ENCODE assay signal across 1 cellular context in the genomic region with DNA sequence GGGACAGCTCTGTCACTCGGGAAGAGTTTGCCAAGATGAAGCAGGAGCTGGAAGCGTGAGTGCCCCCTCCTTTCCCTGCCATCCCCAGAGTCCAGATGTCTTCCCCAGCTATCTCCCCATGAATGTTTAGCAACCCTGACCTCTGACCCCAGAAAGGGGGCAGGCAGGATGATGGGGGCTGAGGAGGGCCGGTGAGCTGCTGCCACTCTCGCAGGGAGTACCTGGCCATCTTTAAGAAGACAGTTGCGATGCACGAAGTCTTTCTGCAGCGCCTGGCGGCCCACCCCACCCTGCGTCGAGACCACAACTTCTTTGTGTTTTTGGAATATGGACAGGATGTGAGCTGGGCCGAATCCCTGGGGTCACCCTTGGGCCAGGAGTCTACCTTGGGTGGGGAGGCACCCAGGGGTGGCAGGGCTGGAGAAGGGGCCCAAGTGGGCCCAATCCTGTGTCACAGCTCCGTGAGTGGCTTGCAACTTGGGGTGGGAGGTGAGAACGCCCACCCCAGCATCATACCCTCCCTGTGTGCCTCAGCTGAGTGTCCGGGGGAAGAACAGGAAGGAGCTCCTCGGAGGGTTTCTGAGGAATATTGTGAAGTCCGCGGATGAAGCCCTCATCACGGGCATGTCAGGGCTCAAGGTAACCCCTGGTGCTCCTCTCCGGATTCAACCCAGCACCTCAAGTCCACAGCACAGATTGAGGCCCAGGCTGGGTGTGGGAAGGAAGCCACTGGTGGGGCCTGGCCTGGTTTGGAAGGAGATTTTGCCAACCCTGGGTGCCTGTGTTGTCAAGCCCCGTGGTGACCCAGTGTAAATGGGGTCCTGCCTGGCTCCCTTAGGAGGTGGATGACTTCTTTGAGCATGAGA.
TF ChIP-seq lines count a peak whose summit lies in the region.

No MANE protein-coding gene starts in this region.

TF ChIP-seq in IMR-90, 13 proteins besides CTCF, POLR2A, EP300 and RAD21:
- TF ChIP-seq MXI1 (IDR thresholded peaks at IDR 0.05; ENCODE audit: borderline replicate concordance, low read depth, low read length) (no peak), MAFK (IDR thresholded peaks at IDR 0.05; ENCODE audit: low read depth, low read length) (no peak), RCOR1 (IDR thresholded peaks at IDR 0.05; ENCODE audit: insufficient replicate concordance, low read length) (no peak), FOS (IDR thresholded peaks at IDR 0.05; ENCODE audit: low read depth, low read length) (no peak), RFX5 (IDR thresholded peaks at IDR 0.05; ENCODE audit: low read depth, low read length) (no peak), NFE2L2 (IDR thresholded peaks at IDR 0.05; ENCODE audit: low read depth, low read length) (no peak), BHLHE40 (IDR thresholded peaks at IDR 0.05; ENCODE audit: low read depth, low read length) (no peak), CHD1 (IDR thresholded peaks at IDR 0.05; ENCODE audit: low read depth, low read length) (no peak), SMC3 (IDR thresholded peaks at IDR 0.05; ENCODE audit: low read depth, low read length) (no peak), CEBPB (IDR thresholded peaks at IDR 0.05; ENCODE audit: low read depth, low read length) (no peak), MAZ (IDR thresholded peaks at IDR 0.05; ENCODE audit: borderline replicate concordance, low read depth, low read length) (no peak)
- TF ChIP-seq, protein P1, sequence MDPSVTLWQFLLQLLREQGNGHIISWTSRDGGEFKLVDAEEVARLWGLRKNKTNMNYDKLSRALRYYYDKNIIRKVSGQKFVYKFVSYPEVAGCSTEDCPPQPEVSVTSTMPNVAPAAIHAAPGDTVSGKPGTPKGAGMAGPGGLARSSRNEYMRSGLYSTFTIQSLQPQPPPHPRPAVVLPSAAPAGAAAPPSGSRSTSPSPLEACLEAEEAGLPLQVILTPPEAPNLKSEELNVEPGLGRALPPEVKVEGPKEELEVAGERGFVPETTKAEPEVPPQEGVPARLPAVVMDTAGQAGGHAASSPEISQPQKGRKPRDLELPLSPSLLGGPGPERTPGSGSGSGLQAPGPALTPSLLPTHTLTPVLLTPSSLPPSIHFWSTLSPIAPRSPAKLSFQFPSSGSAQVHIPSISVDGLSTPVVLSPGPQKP (IDR thresholded peaks at IDR 0.05; ENCODE audit: borderline replicate concordance, low read depth, low read length), result no peak
- TF ChIP-seq, protein P2, sequence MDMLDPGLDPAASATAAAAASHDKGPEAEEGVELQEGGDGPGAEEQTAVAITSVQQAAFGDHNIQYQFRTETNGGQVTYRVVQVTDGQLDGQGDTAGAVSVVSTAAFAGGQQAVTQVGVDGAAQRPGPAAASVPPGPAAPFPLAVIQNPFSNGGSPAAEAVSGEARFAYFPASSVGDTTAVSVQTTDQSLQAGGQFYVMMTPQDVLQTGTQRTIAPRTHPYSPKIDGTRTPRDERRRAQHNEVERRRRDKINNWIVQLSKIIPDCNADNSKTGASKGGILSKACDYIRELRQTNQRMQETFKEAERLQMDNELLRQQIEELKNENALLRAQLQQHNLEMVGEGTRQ (IDR thresholded peaks at IDR 0.05; ENCODE audit: low read depth, low read length), result no peak
TF ChIP-seq in IMR-90: peak in this region for 0.
